Comparison of ENCODE assay signal across 1 cellular context in the genomic region with DNA sequence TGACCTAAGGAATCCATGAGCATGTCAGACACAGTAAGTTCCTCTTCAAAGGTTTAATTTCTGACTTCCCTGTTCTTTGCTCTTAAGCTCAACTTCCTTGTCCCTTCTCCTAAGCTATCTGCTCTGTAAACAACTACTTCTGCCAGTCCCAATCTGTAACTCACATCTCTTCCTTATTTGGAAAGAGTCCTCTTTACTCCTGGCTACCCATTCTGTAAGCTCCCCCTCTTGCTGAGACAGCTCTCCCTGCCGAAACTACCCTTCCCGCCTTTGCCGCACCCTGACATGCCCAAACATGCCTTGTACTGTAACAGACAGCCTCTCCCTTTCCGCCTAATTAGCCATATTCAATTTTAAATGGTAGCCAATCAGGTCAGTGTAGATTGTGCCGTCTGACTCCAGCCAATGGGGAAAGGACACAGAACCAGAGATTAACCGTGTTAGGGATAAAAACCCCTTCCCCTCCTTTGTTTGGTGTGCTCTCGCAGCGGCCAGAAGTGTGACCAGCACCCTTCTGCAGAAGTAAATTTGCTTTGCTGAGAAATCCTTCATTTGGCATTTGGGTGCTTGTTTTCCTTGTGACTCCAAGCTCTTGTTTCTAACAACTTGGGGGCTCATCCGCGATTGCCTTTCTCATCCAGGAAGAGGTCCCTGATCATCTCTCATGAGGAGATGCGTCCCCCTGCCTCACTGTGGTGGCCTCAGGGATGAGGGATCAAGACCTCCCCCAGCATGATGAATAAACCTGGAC.
TF ChIP-seq lines count a peak whose summit lies in the region.

No MANE protein-coding gene starts in this region.

TF ChIP-seq in WTC11, 78 proteins besides CTCF, POLR2A, EP300 and RAD21:
- TF ChIP-seq, protein P1, sequence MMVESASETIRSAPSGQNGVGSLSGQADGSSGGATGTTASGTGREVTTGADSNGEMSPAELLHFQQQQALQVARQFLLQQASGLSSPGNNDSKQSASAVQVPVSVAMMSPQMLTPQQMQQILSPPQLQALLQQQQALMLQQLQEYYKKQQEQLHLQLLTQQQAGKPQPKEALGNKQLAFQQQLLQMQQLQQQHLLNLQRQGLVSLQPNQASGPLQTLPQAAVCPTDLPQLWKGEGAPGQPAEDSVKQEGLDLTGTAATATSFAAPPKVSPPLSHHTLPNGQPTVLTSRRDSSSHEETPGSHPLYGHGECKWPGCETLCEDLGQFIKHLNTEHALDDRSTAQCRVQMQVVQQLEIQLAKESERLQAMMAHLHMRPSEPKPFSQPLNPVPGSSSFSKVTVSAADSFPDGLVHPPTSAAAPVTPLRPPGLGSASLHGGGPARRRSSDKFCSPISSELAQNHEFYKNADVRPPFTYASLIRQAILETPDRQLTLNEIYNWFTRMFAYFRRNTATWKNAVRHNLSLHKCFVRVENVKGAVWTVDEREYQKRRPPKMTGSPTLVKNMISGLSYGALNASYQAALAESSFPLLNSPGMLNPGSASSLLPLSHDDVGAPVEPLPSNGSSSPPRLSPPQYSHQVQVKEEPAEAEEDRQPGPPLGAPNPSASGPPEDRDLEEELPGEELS (CRISPR knock-in tag; IDR thresholded peaks at IDR 0.05) = no peak
- 0 out of 2 replicates have a peak, but pooled peaks have one; percentile 9 for TF ChIP-seq ETV6 (CRISPR knock-in tag; IDR thresholded peaks at IDR 0.05)
